In genomic region chrX:21800344-21800770, GRCh38 we compare ENCODE assay signal across 17 cellular contexts. TPM values are rescaled to one million over a fixed set of nuclear protein-coding genes. Genes with fewer than 3 reads are reported as not detected.
DNase-seq lines count a peak whose midpoint lies in the region; ATAC-seq, FAIRE-seq and TF ChIP-seq lines count a peak whose summit lies in the region.
"Had no signal": no experiment of that assay in that cellular context is flagged by ENCODE, and none has a peak within 500 bp of the region (broad histone marks: within the 10 kb centered on the region; RNA-seq: fewer than 3 reads in every experiment).

No MANE protein-coding gene starts in this region.

- H3K27me3 ChIP-seq in heart left ventricle (peaks cover 0 to 9% (median 0%) of the 10 kb centered on the region in 9 donors), right atrium auricular region (no peaks in the 10 kb centered on the region), left ventricle myocardium inferior (ENCODE audit: low read depth) (no peaks in the 10 kb centered on the region)
- H3K27me3 ChIP-seq: ovary had no signal

- peaks cover 0 to 9% (median 0%) of the 10 kb centered on the region in 12 donors for H3K4me1 ChIP-seq in heart left ventricle
- no peaks in the 10 kb centered on the region for H3K4me1 ChIP-seq in right atrium auricular region
- no peaks in the 10 kb centered on the region for H3K4me1 ChIP-seq in left ventricle myocardium inferior

- intact Hi-C loops in heart left ventricle (cut with DNase I) (no loop called here), left ventricle myocardium inferior (cut with micrococcal nuclease) (no loop called here)

- 0 to 15% (median 9%) methylated on average over 1 of the region's 1 CpG for WGBS in heart left ventricle, 4 donors

- DNase-seq in heart left ventricle, result no peak
- DNase-seq in right atrium auricular region (ENCODE audit: low spot score), result no peak
- DNase-seq in NCI-H82 treated with DMSO at 0.1 percent for 48 hours (lab: John Stamatoyannopoulos, UW; ENCODE audit: unreplicated experiment), result peak; percentile 25
- no peak for DNase-seq in left ventricle myocardium inferior
- peak; percentile 4 for DNase-seq in urothelium cell line (ENCODE audit: low spot score)
- no peak for DNase-seq in C1 segment of cervical spinal cord (lab: John Stamatoyannopoulos, UW)
- DNase-seq in NCI-H2196 (lab: John Stamatoyannopoulos, UW; ENCODE audit: unreplicated experiment), result no peak
- DNase-seq: activated CD4-positive, alpha-beta T cell treated with anti-CD3 and anti-CD28 coated beads, Interleukin-2, amount 50 U/mL, for 1 hour; activated effector memory CD4-positive, alpha-beta T cell treated with anti-CD3 and anti-CD28 coated beads, Interleukin-2, amount 50 U/mL, for 16 hours; cortex of kidney; glutamatergic neuron; NCI-H1092; NCI-H774; ovary; substantia nigra had no signal

- H3K36me3 ChIP-seq in heart left ventricle (no peaks in the 10 kb centered on the region), right atrium auricular region (no peaks in the 10 kb centered on the region), left ventricle myocardium inferior (no peaks in the 10 kb centered on the region)
- H3K36me3 ChIP-seq: ovary had no signal

- no peak for TF ChIP-seq POLR2A in heart left ventricle (IDR thresholded peaks at IDR 0.05)

- TF ChIP-seq CTCF in heart left ventricle (IDR thresholded peaks at IDR 0.05) (no peak), right atrium auricular region (IDR thresholded peaks at IDR 0.05) (no peak), left ventricle myocardium inferior (IDR thresholded peaks at IDR 0.05; ENCODE audit: borderline replicate concordance) (no peak)

- H3K4me3 ChIP-seq in heart left ventricle (no peak overlapping the region), right atrium auricular region (no peak overlapping the region), left ventricle myocardium inferior (no peak overlapping the region)
- H3K4me3 ChIP-seq: GM23338, ovary had no signal

- peak in 3 of 4 donors; percentile 34 to 50 (median 46) for ATAC-seq in heart left ventricle
- ATAC-seq in HG02571 (IDR thresholded peaks at IDR 0.05; ENCODE audit: unreplicated experiment), result no peak
- ATAC-seq: GM23338 had no signal

- H3K27ac ChIP-seq in heart left ventricle (peak overlapping the region in 11 of 12 donors; percentile 1 to 67 (median 49)), right atrium auricular region (peak overlapping the region in 1 of 2 donors; percentile 58), left ventricle myocardium inferior (replicated peaks) (peak overlapping the region; percentile 67)
- H3K27ac ChIP-seq: ovary had no signal

- no peak for FAIRE-seq in urothelium cell line (lab: Jason Lieb, UNC)

- no peaks in the 10 kb centered on the region for H3K9me3 ChIP-seq in heart left ventricle
- no peaks in the 10 kb centered on the region for H3K9me3 ChIP-seq in right atrium auricular region
- no peaks in the 10 kb centered on the region for H3K9me3 ChIP-seq in left ventricle myocardium inferior (replicated peaks)
- H3K9me3 ChIP-seq: ovary had no signal

RNA-seq across cellular contexts. Expression of gene MBTPS2, which starts 39.1 kb away (rescaled TPM):
- total RNA-seq in heart left ventricle, result 10 to 100 TPM in 7 of 9 donors, 1 to 10 TPM in 2; 7.5 to 14.8 (median 11.7) TPM
- 10 to 100 TPM in 1 of 2 donors, 1 to 10 TPM in 1; 2.6 to 10.1 TPM for polyA plus RNA-seq in heart left ventricle
- 10 to 100 TPM in 1 of 2 donors, 1 to 10 TPM in 1; 6.9 to 10.0 TPM for total RNA-seq in right atrium auricular region
- 9.4 TPM for total RNA-seq in left ventricle myocardium inferior

RNA-seq across cellular contexts. Expression of gene SMPX, which starts 42.4 kb away (rescaled TPM):
- total RNA-seq in heart left ventricle (100 to 1,000 TPM; 537 to 972 (median 719) TPM), right atrium auricular region (100 to 1,000 TPM; 403 to 651 TPM), left ventricle myocardium inferior (726 TPM)
- polyA plus RNA-seq in heart left ventricle, result 100 to 1,000 TPM; 340 to 515 TPM
- total RNA-seq: GM23338 had no signal
- polyA plus RNA-seq: GM23338 had no signal

RNA-seq across cellular contexts. Expression of gene YY2, which starts 55.4 kb away (rescaled TPM):
- total RNA-seq in heart left ventricle (1 to 10 TPM in 2 of 9 donors, under 1 TPM in 7; 0.38 to 1.2 (median 0.56) TPM), right atrium auricular region (under 1 TPM; 0.63 to 0.98 TPM), left ventricle myocardium inferior (0.30 TPM)
- under 1 TPM; 0.65 to 0.80 TPM for polyA plus RNA-seq in heart left ventricle

Comparison
In these comparisons a context has a peak if more than half of its experiments do, and no peak if none do; other contexts are left out.
1. DNase-seq: peak in NCI-H82 treated with DMSO at 0.1 percent for 48 hours (single experiment) and urothelium cell line (single experiment); none in heart left ventricle (0 of 5), right atrium auricular region (single experiment), left ventricle myocardium inferior (single experiment), C1 segment of cervical spinal cord (0 of 14) and NCI-H2196 (single experiment).